In the genomic region with DNA sequence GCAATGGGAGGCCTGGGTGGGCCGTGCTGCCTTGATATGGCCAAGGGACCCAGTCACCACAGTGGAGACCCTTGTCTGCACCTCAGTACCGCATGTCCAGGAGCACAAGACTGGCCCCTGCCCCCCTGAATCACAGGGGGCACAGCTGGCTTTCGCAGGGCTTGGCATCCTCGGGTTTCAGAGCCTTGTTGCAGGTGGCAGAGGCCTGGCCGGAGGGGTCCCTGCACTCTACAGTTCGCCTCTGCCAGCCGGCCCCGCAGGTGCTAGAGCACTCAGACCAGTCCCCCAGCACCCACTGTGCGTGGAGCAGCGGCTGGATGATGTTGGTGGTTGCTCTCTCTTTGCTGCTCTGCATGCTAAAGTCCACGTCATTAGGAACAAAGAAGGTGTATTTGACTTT, we compare ENCODE assay signal across 21 cellular contexts. TPM values are rescaled to one million over a fixed set of nuclear protein-coding genes. Genes with fewer than 3 reads are reported as not detected.
A peak's percentile ranks its signal among the peaks of the same experiment; 100 is the strongest.
DNase-seq lines count a peak whose midpoint lies in the region; ATAC-seq and TF ChIP-seq lines count a peak whose summit lies in the region.
"Had no signal": no experiment of that assay in that cellular context is flagged by ENCODE, and none has a peak within 500 bp of the region (broad histone marks: within the 10 kb centered on the region; RNA-seq: fewer than 3 reads in every experiment).

No MANE protein-coding gene starts in this region.

- no peak for TF ChIP-seq RAD21 in IMR-90 (IDR thresholded peaks at IDR 0.05; ENCODE audit: low read length)

- in situ Hi-C loops in IMR-90 (cut with MboI; ENCODE audit: low sequenced_read_pairs), result loop anchor here (25.0 kb wide), 2 partner anchors 1482 to 1657 kb away; no protein-coding TSS in a partner anchor

- BruUV-seq in IMR-90 (replicated peaks; lab: Mats Ljungman, UMichigan), result no TSS peak

- H4K20me1 ChIP-seq in IMR-90 (ENCODE audit: insufficient read depth, low read length), result peaks cover 5% of the 10 kb centered on the region; the same call in 1 of the 2 replicates

- H3K4me1 ChIP-seq in IMR-90 (ENCODE audit: control insufficient read depth, insufficient read depth, low read length) (peaks cover 31% of the 10 kb centered on the region), endodermal cell (ENCODE audit: control insufficient read depth, insufficient read depth, low read length) (no peaks in the 10 kb centered on the region), neuronal stem cell (ENCODE audit: control insufficient read depth in 2 of 2, insufficient read depth in 1 of 2, low read depth in 1 of 2, low read length in 2 of 2) (peaks cover 0 to 10% of the 10 kb centered on the region in 2 donors)
- H3K4me1 ChIP-seq: HAP-1 had no signal

- H2BK20ac ChIP-seq in IMR-90 (ENCODE audit: low read depth, low read length), result 0 out of 2 replicates have a peak overlapping the region, but pooled peaks have one; percentile 14

- H4K5ac ChIP-seq in IMR-90 (ENCODE audit: low read depth, low read length), result no peak overlapping the region

- CTCF ChIA-PET in IMR-90 (lab: Yijun Ruan, JAX), result no interaction called here

- peaks cover 1% of the 10 kb centered on the region for H3K27me3 Mint-ChIP-seq in endodermal cell (ENCODE audit: insufficient read depth)
- H3K27me3 Mint-ChIP-seq in stimulated activated naive CD8-positive, alpha-beta T cell treated with anti-CD3 and anti-CD28 coated beads, Interleukin-15, amount 100 ng/mL, for 72 hours, result peaks cover 12% of the 10 kb centered on the region

- no peak overlapping the region; the same call in 1 of the 2 replicates for H3K18ac ChIP-seq in IMR-90 (ENCODE audit: low read depth, low read length)
- H3K18ac ChIP-seq in neuronal stem cell (ENCODE audit: low read length), result no peak overlapping the region

- H4K91ac ChIP-seq in IMR-90 (ENCODE audit: insufficient read depth, low read depth, low read length) (no peak overlapping the region; the same call in 1 of the 2 replicates), neuronal stem cell (ENCODE audit: low read depth, low read length, poor library complexity) (no peak overlapping the region)

- H2AK9ac ChIP-seq in IMR-90 (replicated peaks; ENCODE audit: low read depth, low read length, poor library complexity), result no peak overlapping the region

- no peak overlapping the region for H3K4me3 ChIP-seq in H7 (ENCODE audit: insufficient read depth, low read depth, low read length)
- no peak overlapping the region for H3K4me3 ChIP-seq in IMR-90 (ENCODE audit: insufficient read depth, low read depth, low read length)
- H3K4me3 ChIP-seq in endodermal cell (ENCODE audit: low read length), result no peak overlapping the region
- no peak overlapping the region for H3K4me3 ChIP-seq in neuronal stem cell (ENCODE audit: low read length in 2 of 2)
- H3K4me3 ChIP-seq: HAP-1 had no signal

- H2BK15ac ChIP-seq in IMR-90 (ENCODE audit: low read depth, low read length) (no peak overlapping the region), neuronal stem cell (ENCODE audit: low read length) (no peak overlapping the region)

- H3K27ac ChIP-seq in IMR-90 (ENCODE audit: insufficient read depth, low read length), result no peak overlapping the region
- H3K27ac ChIP-seq in endodermal cell (ENCODE audit: low read depth, low read length), result no peak overlapping the region
- H3K27ac ChIP-seq in neuronal stem cell (replicated peaks; ENCODE audit: low read length), result no peak overlapping the region

- H3K9me3 Mint-ChIP-seq in endodermal cell, result no peaks in the 10 kb centered on the region
- H3K9me3 Mint-ChIP-seq in stimulated activated naive CD8-positive, alpha-beta T cell treated with anti-CD3 and anti-CD28 coated beads, Interleukin-15, amount 100 ng/mL, for 72 hours, result no peaks in the 10 kb centered on the region
- H3K9me3 Mint-ChIP-seq: CD4-positive, alpha-beta memory T cell; HFFc6 had no signal

- peaks cover 25% of the 10 kb centered on the region for H3K4me1 Mint-ChIP-seq in endodermal cell
- H3K4me1 Mint-ChIP-seq in stimulated activated naive CD8-positive, alpha-beta T cell treated with anti-CD3 and anti-CD28 coated beads, Interleukin-15, amount 100 ng/mL, for 72 hours, result peaks cover 8% of the 10 kb centered on the region

- no peaks in the 10 kb centered on the region for H3K36me3 Mint-ChIP-seq in endodermal cell (ENCODE audit: low read depth)
- H3K36me3 Mint-ChIP-seq: CD4-positive, alpha-beta memory T cell had no signal

- TF ChIP-seq CTCF in IMR-90 (conservative IDR thresholded peaks at IDR 0.05; ENCODE audit: low read depth, low read length) (no peak), endodermal cell (conservative IDR thresholded peaks at IDR 0.05) (no peak)

- ATAC-seq in IMR-90 (ENCODE audit: low read depth), result no peak
- ATAC-seq in HG03135 (IDR thresholded peaks at IDR 0.05; ENCODE audit: unreplicated experiment), result no peak
- ATAC-seq in left cardiac atrium, result no peak
- ATAC-seq in stimulated activated naive CD8-positive, alpha-beta T cell treated with anti-CD3 and anti-CD28 coated beads, Interleukin-15, amount 100 ng/mL, for 72 hours, result no peak

- H3K9me3 ChIP-seq in IMR-90 (ENCODE audit: control insufficient read depth, insufficient read depth, low read length), result no peaks in the 10 kb centered on the region
- H3K9me3 ChIP-seq in endodermal cell (ENCODE audit: control insufficient read depth, low read length), result no peaks in the 10 kb centered on the region
- H3K9me3 ChIP-seq in neuronal stem cell (replicated peaks in 1 of 2; ENCODE audit: control insufficient read depth in 2 of 2, insufficient read depth in 1 of 2, low read depth in 1 of 2, low read length in 2 of 2), result no peaks in the 10 kb centered on the region
- H3K9me3 ChIP-seq: HAP-1 had no signal

- H3K56ac ChIP-seq in IMR-90 (ENCODE audit: extremely low read depth, insufficient read depth, low read length), result no peak overlapping the region

- H3K14ac ChIP-seq in IMR-90 (replicated peaks; ENCODE audit: low read depth, low read length) (no peak overlapping the region), neuronal stem cell (ENCODE audit: low read length) (peak overlapping the region; percentile 14)

- no peak overlapping the region for H3K9ac ChIP-seq in IMR-90 (ENCODE audit: low read depth, low read length)
- no peak overlapping the region for H3K9ac ChIP-seq in endodermal cell (ENCODE audit: extremely low read depth, low read length, poor library complexity, severe bottlenecking)
- H3K9ac ChIP-seq in neuronal stem cell (ENCODE audit: low read depth, low read length, poor library complexity), result peak overlapping the region; percentile 18

- no peak overlapping the region for H3K27ac Mint-ChIP-seq in endodermal cell
- H3K27ac Mint-ChIP-seq in stimulated activated naive CD8-positive, alpha-beta T cell treated with anti-CD3 and anti-CD28 coated beads, Interleukin-15, amount 100 ng/mL, for 72 hours, result no peak overlapping the region
- H3K27ac Mint-ChIP-seq: CD4-positive, alpha-beta memory T cell; HFFc6 had no signal

- TF ChIP-seq POLR2A in IMR-90 (IDR thresholded peaks at IDR 0.05; ENCODE audit: low read depth, low read length), result no peak

- H3K9me1 ChIP-seq in IMR-90 (ENCODE audit: insufficient read depth, low read length), result peaks cover 30% of the 10 kb centered on the region

- 93% methylated on average over 6 of the region's 11 CpGs; no CpG with 5 or more reads in 1 of the 2 experiments for WGBS in IMR-90 (ENCODE audit: extremely low coverage in 2 of 2, insufficient read length in 1 of 2), 2 experiments
- WGBS in endodermal cell (ENCODE audit: insufficient coverage in 1 of 2, insufficient read length in 1 of 2), 2 experiments, result 92 to 100% methylated on average over 5 to 11 of the region's 11 CpGs
- no CpG with 5 or more reads among the region's 11 CpGs for WGBS in neuronal stem cell (ENCODE audit: extremely low coverage in 2 of 2, insufficient read length in 2 of 2, insufficient replicate concordance in 1 of 2), 2 donors

- no peak overlapping the region for H2AFZ ChIP-seq in IMR-90 (replicated peaks; ENCODE audit: low read length, poor library complexity)
- no peak overlapping the region for H2AFZ ChIP-seq in neuronal stem cell (ENCODE audit: low read length)

- H3K4ac ChIP-seq in IMR-90 (ENCODE audit: low read depth, low read length), result no peak overlapping the region
- no peak overlapping the region for H3K4ac ChIP-seq in neuronal stem cell (ENCODE audit: low read length)

- H2AK5ac ChIP-seq in IMR-90 (ENCODE audit: low read depth, low read length) (peak overlapping the region; percentile 40), neuronal stem cell (ENCODE audit: low read depth, low read length) (peak overlapping the region; percentile 47)

- H3K27me3 ChIP-seq in H7 (ENCODE audit: control insufficient read depth, insufficient read depth, low read length) (no peaks in the 10 kb centered on the region), IMR-90 (ENCODE audit: control insufficient read depth, insufficient read depth, low read length) (no peaks in the 10 kb centered on the region), endodermal cell (ENCODE audit: control insufficient read depth, insufficient read depth, low read length, poor library complexity, severe bottlenecking) (no peaks in the 10 kb centered on the region), neuronal stem cell (ENCODE audit: control insufficient read depth in 3 of 3, insufficient read depth in 3 of 3, low read depth in 1 of 3, low read length in 3 of 3) (peaks cover 0 to 30% (median 0%) of the 10 kb centered on the region in 3 experiments)

- intact Hi-C loops in IMR-90 (cut with micrococcal nuclease), result no loop called here
- intact Hi-C loops in left cardiac atrium (cut with DNase I), result no loop called here

- H2BK5ac ChIP-seq in IMR-90 (ENCODE audit: low read depth, low read length, poor library complexity, severe bottlenecking) (no peak overlapping the region), neuronal stem cell (ENCODE audit: low read length) (no peak overlapping the region)

- no peak overlapping the region for H2BK12ac ChIP-seq in neuronal stem cell (ENCODE audit: low read length)

- peak; percentile 34 for DNase-seq in H7
- no peak for DNase-seq in IMR-90
- peak; percentile 42 for DNase-seq in endodermal cell
- DNase-seq in neuronal stem cell (ENCODE audit: low spot score), result no peak
- no peak for DNase-seq in left cardiac atrium
- DNase-seq in stimulated activated naive CD8-positive, alpha-beta T cell treated with anti-CD3 and anti-CD28 coated beads, Interleukin-15, amount 100 ng/mL, for 72 hours, result no peak
- DNase-seq: C1 segment of cervical spinal cord; Calu3; CD4-positive, alpha-beta memory T cell; COR-L47; DMS53; DMS79 treated with DMSO at 0.1 percent for 48 hours; GF-D8; GOT3; HFFc6 had no signal

- dilution Hi-C loops in IMR-90 (cut with HindIII; ENCODE audit: low sequenced_read_pairs, unreplicated experiment), result no loop called here

- H3K4me2 ChIP-seq in IMR-90 (ENCODE audit: low read depth, low read length) (no peak overlapping the region), neuronal stem cell (ENCODE audit: insufficient read depth, low read length, poor library complexity, severe bottlenecking) (no peak overlapping the region)

- H3K36me3 ChIP-seq in H7 (replicated peaks; ENCODE audit: control insufficient read depth, insufficient read depth, low read length) (no peaks in the 10 kb centered on the region), IMR-90 (ENCODE audit: control insufficient read depth, insufficient read depth, low read length) (peaks cover 5% of the 10 kb centered on the region; the same call in 1 of the 2 replicates), endodermal cell (ENCODE audit: control insufficient read depth, insufficient read depth, low read length) (no peaks in the 10 kb centered on the region), neuronal stem cell (replicated peaks in 1 of 2; ENCODE audit: control insufficient read depth in 2 of 2, insufficient read depth in 2 of 2, low read length in 2 of 2) (no peaks in the 10 kb centered on the region)
- H3K36me3 ChIP-seq: HAP-1 had no signal

- no peak overlapping the region for H3K4me3 Mint-ChIP-seq in endodermal cell
- H3K4me3 Mint-ChIP-seq in stimulated activated naive CD8-positive, alpha-beta T cell treated with anti-CD3 and anti-CD28 coated beads, Interleukin-15, amount 100 ng/mL, for 72 hours, result no peak overlapping the region
- H3K4me3 Mint-ChIP-seq: CD4-positive, alpha-beta memory T cell; HFFc6 had no signal

- H2BK120ac ChIP-seq in IMR-90 (ENCODE audit: low read depth, low read length) (no peak overlapping the region), neuronal stem cell (ENCODE audit: low read depth, low read length) (no peak overlapping the region)

- H3K79me1 ChIP-seq in IMR-90 (ENCODE audit: low read depth in 1 of 2, low read length in 2 of 2), result no peaks in the 10 kb centered on the region
- H3K79me1 ChIP-seq in neuronal stem cell (ENCODE audit: low read depth, low read length), result no peaks in the 10 kb centered on the region

- H4K8ac ChIP-seq in IMR-90 (ENCODE audit: low read depth in 2 of 2, low read length in 2 of 2) (no peak overlapping the region), neuronal stem cell (ENCODE audit: low read depth, low read length) (no peak overlapping the region)

- H3K23ac ChIP-seq in IMR-90 (ENCODE audit: low read depth, low read length) (no peak overlapping the region), neuronal stem cell (ENCODE audit: low read depth, low read length, poor library complexity) (no peak overlapping the region)

- POLR2A ChIA-PET in IMR-90 (lab: Charles Lee; ENCODE audit: unreplicated experiment), result no interaction called here

RNA-seq across cellular contexts. Expression of a gene that starts 23.0 kb away (rescaled TPM):
- total RNA-seq in H7 (2014; rRNA removed; shearing (Covaris generic)), result 1.6 TPM in 2 replicates
- under 0.01 TPM in 2 replicates for total RNA-seq in IMR-90 (2012; rRNA removed)
- polyA plus RNA-seq in IMR-90 (2012; rRNA removed), result 0.39 and 0.60 TPM in 2 replicates
- polyA plus RNA-seq in IMR-90 (2012; cell fraction: cytosol; rRNA removed), result 0.30 and 1.3 TPM in 2 replicates
- 0.39 and 0.83 TPM in 2 replicates for polyA plus RNA-seq in IMR-90 (2012; cell fraction: nucleus; rRNA removed; ENCODE audit: low replicate concordance)
- total RNA-seq in endodermal cell, result 1 to 10 TPM in 1 of 2 donors, under 1 TPM in 1; 1.00 to 4.0 TPM
- 2.3 TPM for polyA plus RNA-seq in endodermal cell (2013, experiment 1 of 2)
- polyA plus RNA-seq in endodermal cell (2013, experiment 2 of 2), result 2.6 TPM
- polyA plus RNA-seq in neuronal stem cell (2013, experiment 1 of 2), result 0.13 TPM
- polyA plus RNA-seq in neuronal stem cell (2013, experiment 2 of 2), result 0.10 TPM
- total RNA-seq in left cardiac atrium, result 10 to 100 TPM in 1 of 2 donors, 1 to 10 TPM in 1; 3.3 to 53.0 TPM
- total RNA-seq: A172; A673; Calu3; CD4-positive, alpha-beta memory T cell; Daoy; G401; HFFc6 had no signal
- polyA plus RNA-seq: CD4-positive, alpha-beta memory T cell had no signal

RNA-seq across cellular contexts. Expression of a gene that starts 43.0 kb away (rescaled TPM):
- 0.85 and 1.1 TPM in 2 replicates for total RNA-seq in H7 (2014; rRNA removed; shearing (Covaris generic))
- total RNA-seq in IMR-90 (2012; rRNA removed) (3.0 and 3.1 TPM in 2 replicates), endodermal cell (1 to 10 TPM in 1 of 2 donors, under 1 TPM in 1; 0.27 to 1.0 TPM), left cardiac atrium (10 to 100 TPM; 29.8 to 32.0 TPM)
- 4.7 and 5.0 TPM in 2 replicates for polyA plus RNA-seq in IMR-90 (2012; rRNA removed)
- polyA plus RNA-seq in IMR-90 (2012; cell fraction: cytosol; rRNA removed), result 3.3 and 6.1 TPM in 2 replicates
- 9.5 and 11.7 TPM in 2 replicates for polyA plus RNA-seq in IMR-90 (2012; cell fraction: nucleus; rRNA removed; ENCODE audit: low replicate concordance)
- 6.9 TPM for polyA plus RNA-seq in endodermal cell (2013, experiment 1 of 2)
- 5.3 TPM for polyA plus RNA-seq in endodermal cell (2013, experiment 2 of 2)
- polyA plus RNA-seq in neuronal stem cell (2013, experiment 1 of 2), result 0.61 TPM
- 0.65 TPM for polyA plus RNA-seq in neuronal stem cell (2013, experiment 2 of 2)
- total RNA-seq: CD4-positive, alpha-beta memory T cell; G401 had no signal
- polyA plus RNA-seq: CD4-positive, alpha-beta memory T cell had no signal

Comparison
In these comparisons a context has a peak if more than half of its experiments do, and no peak if none do; other contexts are left out.
1. DNase-seq: peak in H7 (single experiment) and endodermal cell (single experiment); none in IMR-90 (single experiment), neuronal stem cell (single experiment), left cardiac atrium (single experiment) and stimulated activated naive CD8-positive, alpha-beta T cell treated with anti-CD3 and anti-CD28 coated beads, Interleukin-15, amount 100 ng/mL, for 72 hours (0 of 2).